ENCODE assay signal across 23 cellular contexts in the genomic region with DNA sequence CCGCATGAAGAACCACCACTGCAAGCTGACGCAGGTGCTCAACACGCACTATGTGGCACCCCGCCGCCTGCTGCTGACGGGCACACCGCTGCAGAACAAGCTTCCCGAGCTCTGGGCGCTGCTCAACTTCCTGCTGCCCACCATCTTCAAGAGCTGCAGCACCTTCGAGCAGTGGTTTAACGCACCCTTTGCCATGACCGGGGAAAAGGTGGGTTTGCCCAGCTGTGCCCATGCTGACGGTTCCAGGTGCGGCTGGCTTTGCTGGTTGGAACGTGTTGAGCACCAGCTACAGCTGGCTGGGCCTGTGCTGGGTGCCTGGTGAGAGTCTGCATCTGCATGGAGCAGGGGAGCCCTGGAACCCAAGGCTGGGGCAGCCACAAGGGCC.
DNase-seq lines count a peak whose midpoint lies in the region; ATAC-seq, FAIRE-seq and TF ChIP-seq lines count a peak whose summit lies in the region.
"Had no signal": no experiment of that assay in that cellular context is flagged by ENCODE, and none has a peak within 500 bp of the region (broad histone marks: within the 10 kb centered on the region; RNA-seq: fewer than 3 reads in every experiment).

No MANE protein-coding gene starts in this region.

- no peak overlapping the region for H2AK5ac ChIP-seq in IMR-90 (ENCODE audit: low read depth, low read length)

- H4K20me1 ChIP-seq in IMR-90 (ENCODE audit: insufficient read depth, low read length) (peaks cover 6% of the 10 kb centered on the region; the same call in 1 of the 2 replicates), GM12878 (ENCODE audit: control insufficient read depth, insufficient read depth) (no peaks in the 10 kb centered on the region), osteoblast (ENCODE audit: insufficient read depth, low read length) (peaks cover 12% of the 10 kb centered on the region)

- H3K14ac ChIP-seq in IMR-90 (replicated peaks; ENCODE audit: low read depth, low read length), result no peak overlapping the region

- RAD21 ChIA-PET in GM12878 (lab: Charles Lee; ENCODE audit: unreplicated experiment), result interaction anchor here (1.4 kb wide), 1 partner anchor 85 kb away, joined by 4 read pairs; no protein-coding TSS in a partner anchor

- no peak overlapping the region for H4K91ac ChIP-seq in IMR-90 (ENCODE audit: insufficient read depth, low read depth, low read length)

- BruUV-seq in IMR-90 (replicated peaks; lab: Mats Ljungman, UMichigan) (no TSS peak), GM12878 (replicated peaks; lab: Mats Ljungman, UMichigan) (no TSS peak)

- H3K27me3 ChIP-seq in IMR-90 (ENCODE audit: control insufficient read depth, insufficient read depth, low read length) (no peaks in the 10 kb centered on the region), GM12878 (replicated peaks in 1 of 2; ENCODE audit: control insufficient read depth in 2 of 2, insufficient read depth in 2 of 2, low read length in 1 of 2) (no peaks in the 10 kb centered on the region), osteoblast (ENCODE audit: insufficient read depth, low read length) (no peaks in the 10 kb centered on the region)

- H3K4me3 Mint-ChIP-seq in activated naive CD8-positive, alpha-beta T cell treated with anti-CD3 and anti-CD28 coated beads for 36 hours, result peak overlapping the region; percentile 7
- no peak overlapping the region for H3K4me3 Mint-ChIP-seq in activated naive CD8-positive, alpha-beta T cell treated with anti-CD3 and anti-CD28 coated beads, Interleukin-2, amount 50 U/mL, for 24 hours
- H3K4me3 Mint-ChIP-seq in activated CD8-positive, alpha-beta T cell treated with anti-CD3 and anti-CD28 coated beads for 36 hours, result no peak overlapping the region
- H3K4me3 Mint-ChIP-seq: CD4-positive, CD25-positive, alpha-beta regulatory T cell; CD8-positive, alpha-beta memory T cell; GM23338; IgD-negative memory B cell had no signal

- H3K27ac ChIP-seq in IMR-90 (ENCODE audit: insufficient read depth, low read length), result no peak overlapping the region
- no peak overlapping the region for H3K27ac ChIP-seq in GM12878 (ENCODE audit: control insufficient read depth, insufficient read depth)
- no peak overlapping the region for H3K27ac ChIP-seq in osteoblast (ENCODE audit: low read depth, low read length)
- H3K27ac ChIP-seq: 22Rv1, A549, HL-60 had no signal

- H3K23ac ChIP-seq in IMR-90 (ENCODE audit: low read depth, low read length), result no peak overlapping the region

- SMC1A ChIA-PET in GM12878 (lab: Charles Lee; ENCODE audit: uncharacterized antibody, unreplicated experiment), result interaction anchor here (0.7 to 1.4 kb wide), 2 partner anchors 79 to 376 kb away, joined by 3 to 6 read pairs; no protein-coding TSS in a partner anchor

- H3K4me1 Mint-ChIP-seq in activated naive CD8-positive, alpha-beta T cell treated with anti-CD3 and anti-CD28 coated beads for 36 hours, result no peaks in the 10 kb centered on the region
- no peaks in the 10 kb centered on the region for H3K4me1 Mint-ChIP-seq in activated naive CD8-positive, alpha-beta T cell treated with anti-CD3 and anti-CD28 coated beads, Interleukin-2, amount 50 U/mL, for 24 hours
- H3K4me1 Mint-ChIP-seq in activated CD8-positive, alpha-beta T cell treated with anti-CD3 and anti-CD28 coated beads for 36 hours (ENCODE audit: low read depth), result no peaks in the 10 kb centered on the region
- H3K4me1 Mint-ChIP-seq: CD4-positive, CD25-positive, alpha-beta regulatory T cell; CD8-positive, alpha-beta memory T cell; GM23338; IgD-negative memory B cell had no signal

- no peak overlapping the region for H3K18ac ChIP-seq in IMR-90 (ENCODE audit: low read depth, low read length)

- H2AFZ ChIP-seq in IMR-90 (replicated peaks; ENCODE audit: low read length, poor library complexity) (no peak overlapping the region), GM12878 (ENCODE audit: control insufficient read depth, low read depth, low read length) (no peak overlapping the region), osteoblast (ENCODE audit: low read length) (no peak overlapping the region)
- H2AFZ ChIP-seq: GM23338 had no signal

- no peak for FAIRE-seq in GM12878 (lab: Jason Lieb, UNC)
- FAIRE-seq: A549, GM12892, GM18507, H54 had no signal

- no peak overlapping the region for H2BK5ac ChIP-seq in IMR-90 (ENCODE audit: low read depth, low read length, poor library complexity, severe bottlenecking)

- H3K36me3 Mint-ChIP-seq in activated naive CD8-positive, alpha-beta T cell treated with anti-CD3 and anti-CD28 coated beads for 36 hours, result peaks cover 10% of the 10 kb centered on the region
- H3K36me3 Mint-ChIP-seq in activated naive CD8-positive, alpha-beta T cell treated with anti-CD3 and anti-CD28 coated beads, Interleukin-2, amount 50 U/mL, for 24 hours (ENCODE audit: low read depth), result peaks cover 35% of the 10 kb centered on the region
- H3K36me3 Mint-ChIP-seq in activated CD8-positive, alpha-beta T cell treated with anti-CD3 and anti-CD28 coated beads for 36 hours (ENCODE audit: low read depth), result peaks cover 26% of the 10 kb centered on the region

- no peaks in the 10 kb centered on the region for H3K9me3 Mint-ChIP-seq in activated naive CD8-positive, alpha-beta T cell treated with anti-CD3 and anti-CD28 coated beads for 36 hours
- H3K9me3 Mint-ChIP-seq in activated naive CD8-positive, alpha-beta T cell treated with anti-CD3 and anti-CD28 coated beads, Interleukin-2, amount 50 U/mL, for 24 hours, result no peaks in the 10 kb centered on the region
- H3K9me3 Mint-ChIP-seq in activated CD8-positive, alpha-beta T cell treated with anti-CD3 and anti-CD28 coated beads for 36 hours, result no peaks in the 10 kb centered on the region
- H3K9me3 Mint-ChIP-seq: CD4-positive, CD25-positive, alpha-beta regulatory T cell; CD8-positive, alpha-beta memory T cell; GM23338; IgD-negative memory B cell had no signal

- H3K4me1 ChIP-seq in IMR-90 (ENCODE audit: control insufficient read depth, insufficient read depth, low read length) (no peaks in the 10 kb centered on the region), GM12878 (ENCODE audit: control insufficient read depth, insufficient read depth, low read length) (no peaks in the 10 kb centered on the region), osteoblast (ENCODE audit: insufficient read depth, low read length) (peaks cover 50% of the 10 kb centered on the region)
- H3K4me1 ChIP-seq: A549 had no signal

- WGBS in IMR-90 (ENCODE audit: extremely low coverage in 2 of 2, insufficient read length in 1 of 2), 2 experiments, result 97% methylated on average over 12 of the region's 15 CpGs; no CpG with 5 or more reads in 1 of the 2 experiments
- 92% methylated on average over 15 of the region's 15 CpGs for WGBS in GM12878 (ENCODE audit: insufficient coverage, insufficient replicate concordance, low lambda C conversion rate, missing lambda C conversion rate)

- no peak for DNase-seq in activated naive CD8-positive, alpha-beta T cell treated with anti-CD3 and anti-CD28 coated beads for 36 hours
- no peak for DNase-seq in activated naive CD8-positive, alpha-beta T cell treated with anti-CD3 and anti-CD28 coated beads, Interleukin-2, amount 50 U/mL, for 24 hours
- DNase-seq in IMR-90, result no peak
- DNase-seq in GM12878 (ENCODE audit: low read depth, low spot score), result no peak
- peak; percentile 58 for DNase-seq in osteoblast (ENCODE audit: insufficient read length, low spot score, missing footprints)
- DNase-seq in AML-193 (lab: John Stamatoyannopoulos, UW), result no peak
- no peak for DNase-seq in activated CD8-positive, alpha-beta T cell treated with anti-CD3 and anti-CD28 coated beads for 36 hours
- DNase-seq: CD4-positive, CD25-positive, alpha-beta regulatory T cell; CD8-positive, alpha-beta memory T cell; COR-L47; DMS 273 treated with DMSO at 0.1 percent for 48 hours; DMS53; DND-41; EL; HCEC 1CT had no signal

- H3K9me3 ChIP-seq in IMR-90 (ENCODE audit: control insufficient read depth, insufficient read depth, low read length) (no peaks in the 10 kb centered on the region), GM12878 (replicated peaks; ENCODE audit: control insufficient read depth, insufficient read depth, low read length) (no peaks in the 10 kb centered on the region), osteoblast (ENCODE audit: low read depth, low read length) (no peaks in the 10 kb centered on the region)
- H3K9me3 ChIP-seq: A549 had no signal

- CTCF ChIA-PET in IMR-90 (lab: Yijun Ruan, JAX), result no interaction called here
- CTCF ChIA-PET in GM12878 (lab: Yijun Ruan, JAX), result interaction anchor here (1.5 kb wide), 1 partner anchor 53 kb away, joined by 3 read pairs; no protein-coding TSS in a partner anchor
- CTCF ChIA-PET in activated CD8-positive, alpha-beta T cell treated with anti-CD3 and anti-CD28 coated beads for 36 hours (lab: Charles Lee), result interaction anchor here (0.9 to 1.1 kb wide), 3 partner anchors 43 to 104 kb away, joined by 3 to 4 read pairs (median 3); no protein-coding TSS in a partner anchor

- no peaks in the 10 kb centered on the region for H3K27me3 Mint-ChIP-seq in activated naive CD8-positive, alpha-beta T cell treated with anti-CD3 and anti-CD28 coated beads for 36 hours
- H3K27me3 Mint-ChIP-seq in activated naive CD8-positive, alpha-beta T cell treated with anti-CD3 and anti-CD28 coated beads, Interleukin-2, amount 50 U/mL, for 24 hours, result no peaks in the 10 kb centered on the region
- no peaks in the 10 kb centered on the region for H3K27me3 Mint-ChIP-seq in activated CD8-positive, alpha-beta T cell treated with anti-CD3 and anti-CD28 coated beads for 36 hours
- H3K27me3 Mint-ChIP-seq: CD4-positive, CD25-positive, alpha-beta regulatory T cell; CD8-positive, alpha-beta memory T cell; IgD-negative memory B cell had no signal

- H3K4ac ChIP-seq in IMR-90 (ENCODE audit: low read depth, low read length), result no peak overlapping the region

- in situ Hi-C loops in IMR-90 (cut with MboI; ENCODE audit: low sequenced_read_pairs), result no loop called here
- in situ Hi-C loops in GM12878 (cut with MboI), result no loop called here

- no peak for ATAC-seq in activated naive CD8-positive, alpha-beta T cell treated with anti-CD3 and anti-CD28 coated beads, Interleukin-2, amount 50 U/mL, for 24 hours
- ATAC-seq in IMR-90 (ENCODE audit: low read depth) (no peak), GM12878 (no peak)
- ATAC-seq in activated CD8-positive, alpha-beta T cell treated with anti-CD3 and anti-CD28 coated beads for 36 hours, result no peak
- ATAC-seq: A549 had no signal

- H2BK15ac ChIP-seq in IMR-90 (ENCODE audit: low read depth, low read length), result no peak overlapping the region

- H4K5ac ChIP-seq in IMR-90 (ENCODE audit: low read depth, low read length), result no peak overlapping the region

- dilution Hi-C loops in IMR-90 (cut with HindIII; ENCODE audit: low sequenced_read_pairs, unreplicated experiment), result no loop called here

- H3K4me3 ChIP-seq in IMR-90 (ENCODE audit: insufficient read depth, low read depth, low read length), result no peak overlapping the region
- no peak overlapping the region for H3K4me3 ChIP-seq in GM12878
- no peak overlapping the region for H3K4me3 ChIP-seq in osteoblast (ENCODE audit: insufficient read depth, low read length)
- H3K4me3 ChIP-seq: A549, GM23338 had no signal

- POLR2A ChIA-PET in IMR-90 (lab: Charles Lee; ENCODE audit: unreplicated experiment), result no interaction called here
- POLR2A ChIA-PET in GM12878 (lab: Charles Lee), result no interaction called here
- POLR2A ChIA-PET in activated CD8-positive, alpha-beta T cell treated with anti-CD3 and anti-CD28 coated beads for 36 hours (lab: Charles Lee), result interaction anchor here (1.4 to 1.8 kb wide), 2 partner anchors 14 to 26 kb away, joined by 4 to 5 read pairs; no protein-coding TSS in a partner anchor

- H2AK9ac ChIP-seq in IMR-90 (replicated peaks; ENCODE audit: low read depth, low read length, poor library complexity), result peak overlapping the region; percentile 8

- H2BK20ac ChIP-seq in IMR-90 (ENCODE audit: low read depth, low read length), result no peak overlapping the region

- peaks cover 4 to 22% of the 10 kb centered on the region in 2 experiments; a peak in 3 of 4 replicates for H3K79me1 ChIP-seq in IMR-90 (ENCODE audit: low read depth in 1 of 2, low read length in 2 of 2)

- TF ChIP-seq RAD21 in IMR-90 (IDR thresholded peaks at IDR 0.05; ENCODE audit: low read length), result no peak
- no peak for TF ChIP-seq RAD21 in GM12878 (IDR thresholded peaks at IDR 0.05; ENCODE audit: insufficient read depth, low read depth, low read length)

- TF ChIP-seq POLR2A in IMR-90 (IDR thresholded peaks at IDR 0.05; ENCODE audit: low read depth, low read length) (no peak), GM12878 (IDR thresholded peaks at IDR 0.05; ENCODE audit: low read depth, low read length) (peak; percentile 48; the same call in 1 of the 2 replicates)

- no peak overlapping the region for H2BK120ac ChIP-seq in IMR-90 (ENCODE audit: low read depth, low read length)

- H3K9me1 ChIP-seq in IMR-90 (ENCODE audit: insufficient read depth, low read length), result no peaks in the 10 kb centered on the region

- no peak for TF ChIP-seq EP300 in GM12878 (IDR thresholded peaks at IDR 0.05; ENCODE audit: borderline replicate concordance in 1 of 2, control insufficient read depth in 1 of 2, low read depth in 2 of 2, low read length in 2 of 2)

- H3K9ac ChIP-seq in IMR-90 (ENCODE audit: low read depth, low read length) (no peak overlapping the region), GM12878 (ENCODE audit: control insufficient read depth, insufficient read depth, low read length) (no peak overlapping the region)

- no peak overlapping the region for H3K4me2 ChIP-seq in IMR-90 (ENCODE audit: low read depth, low read length)
- no peak overlapping the region for H3K4me2 ChIP-seq in GM12878 (ENCODE audit: control insufficient read depth, insufficient read depth)
- no peak overlapping the region for H3K4me2 ChIP-seq in osteoblast (ENCODE audit: insufficient read depth, low read length)
- H3K4me2 ChIP-seq: A549, GM23338 had no signal

- no peak for TF ChIP-seq CTCF in IMR-90 (conservative IDR thresholded peaks at IDR 0.05; ENCODE audit: low read depth, low read length)
- no peak for TF ChIP-seq CTCF in GM12878 (IDR thresholded peaks at IDR 0.05 in 2 of 3, conservative IDR thresholded peaks at IDR 0.05 in 1 of 3; ENCODE audit: control insufficient read depth in 2 of 3, extremely low read depth in 1 of 3, insufficient read depth in 1 of 3, low read depth in 3 of 3, low read length in 3 of 3)
- TF ChIP-seq CTCF in osteoblast (IDR thresholded peaks at IDR 0.05; ENCODE audit: extremely low read depth, low read depth, low read length), result no peak
- no peak for TF ChIP-seq CTCF in activated CD8-positive, alpha-beta T cell treated with anti-CD3 and anti-CD28 coated beads for 36 hours (IDR thresholded peaks at IDR 0.05)

- H3K36me3 ChIP-seq in IMR-90 (ENCODE audit: control insufficient read depth, insufficient read depth, low read length) (peaks cover 91% of the 10 kb centered on the region), GM12878 (ENCODE audit: control insufficient read depth in 2 of 2, insufficient read depth in 2 of 2, low read length in 1 of 2) (peaks cover 22 to 62% of the 10 kb centered on the region in 2 experiments), osteoblast (ENCODE audit: insufficient read depth, low read length) (peaks cover 77% of the 10 kb centered on the region)

- intact Hi-C loops in IMR-90 (cut with micrococcal nuclease), result no loop called here
- intact Hi-C loops in GM12878 (cut with micrococcal nuclease; ENCODE audit: unreplicated experiment), result no loop called here
- intact Hi-C loops in activated CD8-positive, alpha-beta T cell treated with anti-CD3 and anti-CD28 coated beads for 36 hours (cut with micrococcal nuclease), result no loop called here

- H3K79me2 ChIP-seq in GM12878 (ENCODE audit: control insufficient read depth, insufficient read depth, low read length) (no peaks in the 10 kb centered on the region), osteoblast (ENCODE audit: insufficient read depth, low read length) (peaks cover 2% of the 10 kb centered on the region)

- no peak overlapping the region for H4K8ac ChIP-seq in IMR-90 (ENCODE audit: low read depth in 2 of 2, low read length in 2 of 2)

- no peak overlapping the region for H3K56ac ChIP-seq in IMR-90 (ENCODE audit: extremely low read depth, insufficient read depth, low read length)

- H3K27ac Mint-ChIP-seq in activated naive CD8-positive, alpha-beta T cell treated with anti-CD3 and anti-CD28 coated beads for 36 hours, result no peak overlapping the region
- H3K27ac Mint-ChIP-seq in activated naive CD8-positive, alpha-beta T cell treated with anti-CD3 and anti-CD28 coated beads, Interleukin-2, amount 50 U/mL, for 24 hours, result no peak overlapping the region
- no peak overlapping the region for H3K27ac Mint-ChIP-seq in activated CD8-positive, alpha-beta T cell treated with anti-CD3 and anti-CD28 coated beads for 36 hours
- H3K27ac Mint-ChIP-seq: GM23338, IgD-negative memory B cell had no signal
